ENCODE assay signal across 9 cellular contexts in genomic region chr3:9703736-9704342, GRCh38. TPM values are rescaled to one million over a fixed set of nuclear protein-coding genes. Genes with fewer than 3 reads are reported as not detected.
DNase-seq lines count a peak whose midpoint lies in the region; ATAC-seq and TF ChIP-seq lines count a peak whose summit lies in the region.
"Had no signal": no experiment of that assay in that cellular context is flagged by ENCODE, and none has a peak within 500 bp of the region (broad histone marks: within the 10 kb centered on the region; RNA-seq: fewer than 3 reads in every experiment).

A gene with protein sequence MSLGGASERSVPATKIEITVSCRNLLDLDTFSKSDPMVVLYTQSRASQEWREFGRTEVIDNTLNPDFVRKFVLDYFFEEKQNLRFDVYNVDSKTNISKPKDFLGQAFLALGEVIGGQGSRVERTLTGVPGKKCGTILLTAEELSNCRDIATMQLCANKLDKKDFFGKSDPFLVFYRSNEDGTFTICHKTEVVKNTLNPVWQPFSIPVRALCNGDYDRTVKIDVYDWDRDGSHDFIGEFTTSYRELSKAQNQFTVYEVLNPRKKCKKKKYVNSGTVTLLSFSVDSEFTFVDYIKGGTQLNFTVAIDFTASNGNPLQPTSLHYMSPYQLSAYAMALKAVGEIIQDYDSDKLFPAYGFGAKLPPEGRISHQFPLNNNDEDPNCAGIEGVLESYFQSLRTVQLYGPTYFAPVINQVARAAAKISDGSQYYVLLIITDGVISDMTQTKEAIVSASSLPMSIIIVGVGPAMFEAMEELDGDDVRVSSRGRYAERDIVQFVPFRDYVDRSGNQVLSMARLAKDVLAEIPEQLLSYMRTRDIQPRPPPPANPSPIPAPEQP (plus strand): TSS chr3:9703833. CDS start chr3:9703997, 164 bp downstream.

- H3K4me1 ChIP-seq in suprapubic skin = peaks cover 20% of the 10 kb centered on the region

- DNase-seq in activated CD4-positive, CD25-positive, alpha-beta regulatory T cell (lab: John Stamatoyannopoulos, UW) = no peak
- DNase-seq in cardiac fibroblast (ENCODE audit: low read depth in 2 of 2) (no peak), left lobe of liver (ENCODE audit: low spot score) (no peak), suprapubic skin (ENCODE audit: low spot score in 2 of 2) (no peak), pons (ENCODE audit: low spot score) (no peak), epidermal melanocyte (ENCODE audit: insufficient read length, low spot score) (no peak), cerebellar nuclear complex (lab: John Stamatoyannopoulos, UW) (no peak)
- DNase-seq: DND-41 had no signal

- no peak for TF ChIP-seq CTCF in cardiac fibroblast (IDR thresholded peaks at IDR 0.05; ENCODE audit: low read depth, low read length)
- no peak for TF ChIP-seq CTCF in suprapubic skin (IDR thresholded peaks at IDR 0.05)

- no peak within 1 kb of the TSS for H3K27ac ChIP-seq in suprapubic skin

- no peak for TF ChIP-seq EP300 in suprapubic skin (IDR thresholded peaks at IDR 0.05)

- 0% methylated on average over 3 of the region's 56 CpGs for WGBS in suprapubic skin

- H3K36me3 ChIP-seq in suprapubic skin = peaks cover 27% of the 10 kb centered on the region

- peaks cover 11% of the 10 kb centered on the region for H3K27me3 ChIP-seq in suprapubic skin

- H3K4me3 ChIP-seq in cardiac fibroblast (replicated peaks in 1 of 2; ENCODE audit: low read depth in 2 of 2, low read length in 2 of 2) = peak within 1 kb of the TSS; percentile 27 to 32
- H3K4me3 ChIP-seq in suprapubic skin = peak within 1 kb of the TSS; percentile 49

- no peaks in the 10 kb centered on the region for H3K9me3 ChIP-seq in suprapubic skin

- no peak for TF ChIP-seq POLR2A in suprapubic skin (IDR thresholded peaks at IDR 0.05)

- peak; percentile 24 to 32 for ATAC-seq in activated CD4-positive, CD25-positive, alpha-beta regulatory T cell treated with anti-CD3 and anti-CD28 coated beads, Interleukin-2, amount 50 U/mL, for 24 hours
- ATAC-seq in left lobe of liver = peak; percentile 51

RNA-seq across cellular contexts. Expression of the gene that starts here (rescaled TPM):
- total RNA-seq in left lobe of liver = not detected
- total RNA-seq in suprapubic skin = 1 to 10 TPM in 2 of 4 donors, under 1 TPM in 2; 0.49 to 3.4 (median 2.1) TPM

Comparison
In these comparisons a context has a peak if more than half of its experiments do, and no peak if none do; other contexts are left out.
1. Peak in ATAC-seq in left lobe of liver; RNA of the gene not detected or under 1 TPM.